In genomic region chr7:44285561-44285960, GRCh38 we compare ENCODE assay signal across 22 cellular contexts. TPM values are rescaled to one million over a fixed set of nuclear protein-coding genes. Genes with fewer than 3 reads are reported as not detected.
DNase-seq lines count a peak whose midpoint lies in the region; ATAC-seq, FAIRE-seq and TF ChIP-seq lines count a peak whose summit lies in the region.
"Had no signal": no experiment of that assay in that cellular context is flagged by ENCODE, and none has a peak within 500 bp of the region (broad histone marks: within the 10 kb centered on the region; RNA-seq: fewer than 3 reads in every experiment).

No MANE protein-coding gene starts in this region.

- H3K4me2 ChIP-seq in HepG2 (ENCODE audit: low read depth, low read length): no peak overlapping the region
- H3K4me2 ChIP-seq: GM23338 had no signal

- intact Hi-C loops in right lobe of liver (cut with DNase I) (no loop called here), HepG2 (cut with micrococcal nuclease; ENCODE audit: unreplicated experiment) (no loop called here), dorsolateral prefrontal cortex (cut with DNase I) (no loop called here), aorta (cut with DNase I) (no loop called here)

- H3K36me3 ChIP-seq in right lobe of liver (no peaks in the 10 kb centered on the region), HepG2 (replicated peaks in 1 of 2; ENCODE audit: control insufficient read depth in 1 of 2, insufficient read depth in 2 of 2, low read length in 2 of 2) (no peaks in the 10 kb centered on the region), aorta (ENCODE audit: control insufficient read depth in 1 of 2, insufficient read depth in 2 of 2, low read length in 1 of 2) (no peaks in the 10 kb centered on the region)
- H3K36me3 ChIP-seq: breast epithelium, thoracic aorta had no signal

- no peak overlapping the region for H3K9ac ChIP-seq in HepG2 (ENCODE audit: insufficient read depth, low read depth, low read length)

- H3K4me1 ChIP-seq in right lobe of liver (no peaks in the 10 kb centered on the region), HepG2 (ENCODE audit: insufficient read depth, low read length) (peaks cover 9% of the 10 kb centered on the region; the same call in 1 of the 2 replicates), aorta (ENCODE audit: control insufficient read depth in 1 of 2, insufficient read depth in 2 of 2, low read length in 2 of 2) (no peaks in the 10 kb centered on the region)
- H3K4me1 ChIP-seq: breast epithelium had no signal

- TF ChIP-seq RAD21 in HepG2 (CRISPR knock-in tag; IDR thresholded peaks at IDR 0.05): no peak

- no peak overlapping the region for H3K4me3 ChIP-seq in right lobe of liver
- no peak overlapping the region for H3K4me3 ChIP-seq in HepG2 (replicated peaks in 1 of 3; ENCODE audit: insufficient read depth in 1 of 3, low read depth in 2 of 3, low read length in 3 of 3)
- H3K4me3 ChIP-seq in dorsolateral prefrontal cortex: no peak overlapping the region
- H3K4me3 ChIP-seq in aorta (ENCODE audit: low read length in 2 of 2): no peak overlapping the region
- no peak overlapping the region for H3K4me3 ChIP-seq in foreskin fibroblast (ENCODE audit: low read depth in 1 of 2, low read length in 2 of 2)
- H3K4me3 ChIP-seq: breast epithelium, GM23338, thoracic aorta had no signal

- no peak overlapping the region for H2AFZ ChIP-seq in HepG2 (ENCODE audit: low read length)
- H2AFZ ChIP-seq: GM23338 had no signal

- H3K27me3 ChIP-seq in right lobe of liver (no peaks in the 10 kb centered on the region), HepG2 (ENCODE audit: control insufficient read depth in 1 of 2, insufficient read depth in 2 of 2, low read length in 2 of 2) (peaks cover 7 to 69% of the 10 kb centered on the region in 2 experiments), dorsolateral prefrontal cortex (no peaks in the 10 kb centered on the region), aorta (ENCODE audit: control insufficient read depth in 1 of 2, insufficient read depth in 2 of 2, low read length in 1 of 2) (no peaks in the 10 kb centered on the region)
- H3K27me3 ChIP-seq: breast epithelium had no signal

- H3K27ac ChIP-seq in right lobe of liver (no peak overlapping the region), HepG2 (ENCODE audit: extremely low read length, insufficient read depth, low read length) (no peak overlapping the region), dorsolateral prefrontal cortex (peak overlapping the region in 3 of 59 donors; percentile 63 to 97 (median 66)), aorta (ENCODE audit: low read depth in 1 of 2, low read length in 2 of 2) (no peak overlapping the region)
- H3K27ac ChIP-seq: breast epithelium, thoracic aorta had no signal

- in situ Hi-C loops in HepG2 (cut with HindIII; ENCODE audit: extremely low pct_ligation_motif_present, low pct_unique_long_range_greater_than_20kb): no loop called here

- DNase-seq in right lobe of liver: peak; percentile 2 to 16 (median 15)
- no peak for DNase-seq in HepG2 (ENCODE audit: low spot score)
- DNase-seq in dorsolateral prefrontal cortex: peak in 8 of 10 donors; percentile 1 to 30 (median 18)
- DNase-seq in mesenteric fat pad (ENCODE audit: low spot score): peak; percentile 18
- DNase-seq in aorta: peak; percentile 7 to 44
- DNase-seq in DMS114 treated with DMSO at 0.1 percent for 48 hours (lab: John Stamatoyannopoulos, UW; ENCODE audit: unreplicated experiment): no peak
- DNase-seq in foreskin fibroblast: no peak
- DNase-seq: activated CD4-positive, alpha-beta T cell treated with anti-CD3 and anti-CD28 coated beads, Interleukin-2, amount 50 U/mL, for 4 hours; activated gamma-delta T cell treated with Interleukin-2 at 50 U/mL for 16 hours; amniotic stem cell; naive B cell; NCI-H2081 treated with DMSO at 0.1 percent for 48 hours; NCI-H446; nucleus accumbens; stimulated activated naive CD8-positive, alpha-beta T cell treated with anti-CD3 and anti-CD28 coated beads, Interleukin-15, Interleukin-2, amounts not matched to agents 100 U/mL and 50 U/mL, for 24 hours; T-helper 9 cell had no signal

- TF ChIP-seq EP300 in HepG2 (IDR thresholded peaks at IDR 0.05; ENCODE audit: low read depth in 2 of 2, low read length in 2 of 2): no peak
- TF ChIP-seq EP300 in HepG2 (CRISPR knock-in tag; IDR thresholded peaks at IDR 0.05; ENCODE audit: borderline replicate concordance): no peak

- peaks cover 2% of the 10 kb centered on the region; the same call in 1 of the 2 replicates for H4K20me1 ChIP-seq in HepG2 (ENCODE audit: insufficient read depth, low read length)

- ATAC-seq in right lobe of liver: no peak
- no peak for ATAC-seq in HepG2
- no peak for ATAC-seq in aorta (ENCODE audit: low FRiP score)
- ATAC-seq in GM19328 (IDR thresholded peaks at IDR 0.05; ENCODE audit: unreplicated experiment): no peak
- ATAC-seq: left colon; stimulated activated naive CD8-positive, alpha-beta T cell treated with anti-CD3 and anti-CD28 coated beads, Interleukin-15, Interleukin-2, amounts not matched to agents 100 U/mL and 50 U/mL, for 24 hours had no signal

- no peak for TF ChIP-seq CTCF in right lobe of liver (IDR thresholded peaks at IDR 0.05)
- TF ChIP-seq CTCF in HepG2 (CRISPR knock-in tag; IDR thresholded peaks at IDR 0.05): no peak
- no peak for TF ChIP-seq CTCF in dorsolateral prefrontal cortex (IDR thresholded peaks at IDR 0.05 in 54 of 56, conservative IDR thresholded peaks at IDR 0.05 in 2 of 56; ENCODE audit: low read depth in 1 of 56, partially characterized antibody in 56 of 56)
- TF ChIP-seq CTCF in foreskin fibroblast (IDR thresholded peaks at IDR 0.05; ENCODE audit: low read depth, low read length): no peak

- no peaks in the 10 kb centered on the region for H3K9me3 ChIP-seq in right lobe of liver
- no peaks in the 10 kb centered on the region for H3K9me3 ChIP-seq in HepG2 (ENCODE audit: low read length)
- H3K9me3 ChIP-seq in aorta (ENCODE audit: control insufficient read depth, low read length): no peaks in the 10 kb centered on the region
- H3K9me3 ChIP-seq: breast epithelium, thoracic aorta had no signal

- POLR2A ChIA-PET in HepG2 (lab: Yijun Ruan, JAX): no interaction called here

- 88% methylated on average over 12 of the region's 24 CpGs for WGBS in right lobe of liver (ENCODE audit: insufficient coverage, low coverage, low lambda C conversion rate, missing lambda C conversion rate)
- WGBS in HepG2 (ENCODE audit: low lambda C conversion rate): 32% methylated on average over 20 of the region's 24 CpGs
- WGBS in aorta, 2 donors: 93 to 94% methylated on average over 24 of the region's 24 CpGs

- TF ChIP-seq POLR2A in right lobe of liver (IDR thresholded peaks at IDR 0.05) (no peak), HepG2 (IDR thresholded peaks at IDR 0.05; ENCODE audit: insufficient read depth in 1 of 2, low read depth in 2 of 2, low read length in 2 of 2) (no peak)

- H3K79me2 ChIP-seq in HepG2 (ENCODE audit: insufficient read depth, low read length): no peaks in the 10 kb centered on the region

- FAIRE-seq in HepG2 (lab: Jason Lieb, UNC): no peak

- CTCF ChIA-PET in HepG2 (lab: Yijun Ruan, JAX; ENCODE audit: low intra/inter-chr PET ratio, low total read pairs): no interaction called here

- no TSS peak for BruUV-seq in HepG2 (replicated peaks; lab: Mats Ljungman, UMichigan)

TF ChIP-seq in HepG2, 621 proteins besides CTCF, POLR2A, EP300 and RAD21 (continues in another document):
- TF ChIP-seq ZNF513 (CRISPR knock-in tag; conservative IDR thresholded peaks at IDR 0.05) (no peak), MYC (CRISPR knock-in tag; IDR thresholded peaks at IDR 0.05; ENCODE audit: borderline replicate concordance) (no peak)

RNA-seq across cellular contexts. Expression of gene CAMK2B, which starts 39.8 kb away (rescaled TPM):
- total RNA-seq in right lobe of liver: 1 to 10 TPM; 2.1 to 5.1 (median 3.3) TPM
- total RNA-seq in HepG2 (2016; rRNA removed; fragmentation: Illumina TruSeq; extraction: Trizol): 0.13 and 0.27 TPM in 2 replicates
- total RNA-seq in HepG2 (2016; cell fraction: cytosol; rRNA removed; fragmentation: Illumina TruSeq; extraction: Trizol; ENCODE audit: low read depth): not detected in 2 replicates
- 0.06 and 0.19 TPM in 2 replicates for total RNA-seq in HepG2 (2016; cell fraction: insoluble cytoplasmic fraction; rRNA removed; fragmentation: Illumina TruSeq; extraction: Trizol)
- total RNA-seq in HepG2 (2016; cell fraction: membrane; rRNA removed; fragmentation: Illumina TruSeq; extraction: Trizol): 0.21 TPM in 1 of 2 replicates, not detected in the other
- total RNA-seq in HepG2 (2016; cell fraction: nucleus; rRNA removed; fragmentation: Illumina TruSeq; extraction: Trizol): 0.09 TPM in 1 of 2 replicates, not detected in the other
- 0.20 and 0.48 TPM in 2 replicates for polyA plus RNA-seq in HepG2 (2011; rRNA removed)
- polyA plus RNA-seq in HepG2 (2011; cell fraction: cytosol; rRNA removed): 0.09 and 0.39 TPM in 2 replicates
- polyA plus RNA-seq in HepG2 (2011; cell fraction: nucleus; rRNA removed): 0.10 and 0.19 TPM in 2 replicates
- polyA plus RNA-seq in HepG2 (2012): 0.09 TPM in 1 of 2 replicates, not detected in the other
- polyA plus RNA-seq in HepG2 (2016; cell fraction: cytosol; fragmentation: Illumina TruSeq; extraction: Trizol; ENCODE audit: low read depth): 0.18 TPM in 1 of 2 replicates, not detected in the other
- 0.43 and 0.62 TPM in 2 replicates for polyA plus RNA-seq in HepG2 (2016; cell fraction: insoluble cytoplasmic fraction; fragmentation: Illumina TruSeq; extraction: Trizol; ENCODE audit: low read depth)
- 0.30 TPM in 1 of 2 replicates, not detected in the other for polyA plus RNA-seq in HepG2 (2016; cell fraction: membrane; fragmentation: Illumina TruSeq; extraction: Trizol; ENCODE audit: low read depth)
- polyA plus RNA-seq in HepG2 (2016; cell fraction: nucleus; fragmentation: Illumina TruSeq; extraction: Trizol; ENCODE audit: insufficient read depth, low read depth): not detected in 2 replicates
- polyA minus RNA-seq in HepG2 (2011; rRNA and poly(A)+ RNA removed; ENCODE audit: low replicate concordance): 0.04 and 0.56 TPM in 2 replicates
- not detected in 2 replicates for polyA minus RNA-seq in HepG2 (2011; cell fraction: cytosol; rRNA and poly(A)+ RNA removed)
- polyA minus RNA-seq in HepG2 (2011; cell fraction: nucleus; rRNA and poly(A)+ RNA removed): not detected in 2 replicates
- 100 to 1,000 TPM; 111 to 469 (median 313) TPM for total RNA-seq in dorsolateral prefrontal cortex
- total RNA-seq in mesenteric fat pad: 1.2 TPM
- 1 to 10 TPM; 2.4 to 4.4 TPM for total RNA-seq in aorta
- 10 to 100 TPM in 1 of 2 donors, not detected in 1; 12.8 TPM for polyA plus RNA-seq in aorta
- total RNA-seq: CD4-positive, alpha-beta T cell; GM23338 had no signal
- polyA plus RNA-seq: GM23338 had no signal

Comparison
In these comparisons a context has a peak if more than half of its experiments do, and no peak if none do; other contexts are left out.
1. DNase-seq: peak in right lobe of liver (3 of 3), dorsolateral prefrontal cortex (8 of 10), mesenteric fat pad (single experiment) and aorta (2 of 2); none in HepG2 (single experiment), DMS114 treated with DMSO at 0.1 percent for 48 hours (single experiment) and foreskin fibroblast (0 of 2).
2. RNA of gene CAMK2B, which starts 39.8 kb away (total RNA-seq): 111 to 469 TPM in dorsolateral prefrontal cortex; 2.4 to 4.4 TPM in aorta, 2.1 to 5.1 TPM in right lobe of liver, 1.2 TPM in mesenteric fat pad (single experiment) and 0.06 to 0.27 TPM in HepG2; every median in the first group is over 10 times any median in the second.